8 cellular contexts compared by ENCODE assay signal in genomic region chr1:153945795-153946621, GRCh38. TPM values are rescaled to one million over a fixed set of nuclear protein-coding genes. Genes with fewer than 3 reads are reported as not detected.
DNase-seq lines count a peak whose midpoint lies in the region; ATAC-seq and TF ChIP-seq lines count a peak whose summit lies in the region.

No MANE protein-coding gene starts in this region.

- H3K4me2 ChIP-seq in BLaER1 treated with 17β-estradiol and CSF1 and Interleukin-3, amounts not matched to agents 10 nM and 100 nM = peak overlapping the region; percentile 96 to 99 (median 98)

- TF ChIP-seq CTCF in fibroblast of mammary gland (conservative IDR thresholded peaks at IDR 0.05; ENCODE audit: control insufficient read depth, insufficient read depth, low read depth, low read length) = no peak
- TF ChIP-seq CTCF in nephron progenitor cell (IDR thresholded peaks at IDR 0.05) = no peak

- peak overlapping the region; percentile 98 to 100 (median 100) for H3K27ac ChIP-seq in BLaER1 treated with 17β-estradiol and CSF1 and Interleukin-3, amounts not matched to agents 10 nM and 100 nM
- H3K27ac ChIP-seq in stomach smooth muscle (ENCODE audit: low read length) = peak overlapping the region; percentile 90

- no peaks in the 10 kb centered on the region for H3K9me3 ChIP-seq in BLaER1 treated with 17β-estradiol and CSF1 and Interleukin-3, amounts not matched to agents 10 nM and 100 nM (replicated peaks in 1 of 11)
- no peaks in the 10 kb centered on the region for H3K9me3 ChIP-seq in stomach smooth muscle (ENCODE audit: control insufficient read depth in 2 of 2, low read length in 2 of 2)

- H3K4me1 Mint-ChIP-seq in activated T-helper 1 cell treated with anti-CD3 and anti-CD28 coated beads, Interleukin-12 subunit alpha, Interleukin-12 subunit beta, Interleukin-2, Interleukin-4 antibody, amounts not matched to agents 30 ng/mL and 10 ng/mL and 1 ng/mL, durations not matched to agents 14 hours and 24 hours and 36 hours (ENCODE audit: low read depth) = peaks cover 35% of the 10 kb centered on the region
- peaks cover 36% of the 10 kb centered on the region for H3K4me1 Mint-ChIP-seq in nephron progenitor cell

- H3K27ac Mint-ChIP-seq in activated T-helper 1 cell treated with anti-CD3 and anti-CD28 coated beads, Interleukin-12 subunit alpha, Interleukin-12 subunit beta, Interleukin-2, Interleukin-4 antibody, amounts not matched to agents 30 ng/mL and 10 ng/mL and 1 ng/mL, durations not matched to agents 14 hours and 24 hours and 36 hours = peak overlapping the region; percentile 97
- H3K27ac Mint-ChIP-seq in nephron progenitor cell = peak overlapping the region; percentile 88

- peaks cover 42 to 81% (median 69%) of the 10 kb centered on the region in 10 experiments for H3K4me1 ChIP-seq in BLaER1 treated with 17β-estradiol and CSF1 and Interleukin-3, amounts not matched to agents 10 nM and 100 nM
- peaks cover 18% of the 10 kb centered on the region for H3K4me1 ChIP-seq in stomach smooth muscle (ENCODE audit: control insufficient read depth, insufficient read depth, low read length)

- peak; percentile 59 for ATAC-seq in HG03280 (IDR thresholded peaks at IDR 0.05; ENCODE audit: unreplicated experiment)

- peaks cover 0 to 39% (median 18%) of the 10 kb centered on the region in 11 experiments; a peak in 14 of 22 replicates for H4K20me1 ChIP-seq in BLaER1 treated with 17β-estradiol and CSF1 and Interleukin-3, amounts not matched to agents 10 nM and 100 nM

- DNase-seq in OCI-M1 (lab: John Stamatoyannopoulos, UW) (peak; percentile 78), fibroblast of mammary gland (ENCODE audit: low read depth) (peak; percentile 69), nephron progenitor cell (peak; percentile 62)
- peak; percentile 63 for DNase-seq in activated T-helper 1 cell treated with anti-CD3 and anti-CD28 coated beads, Interleukin-12 subunit alpha, Interleukin-12 subunit beta, Interleukin-2, Interleukin-4 antibody, amounts not matched to agents 30 ng/mL and 10 ng/mL and 1 ng/mL, durations not matched to agents 14 hours and 24 hours and 36 hours (ENCODE audit: low spot score)

- intact Hi-C loops in activated T-helper 1 cell treated with anti-CD3 and anti-CD28 coated beads, Interleukin-12 subunit alpha, Interleukin-12 subunit beta, Interleukin-2, Interleukin-4 antibody, amounts not matched to agents 30 ng/mL and 10 ng/mL and 1 ng/mL, durations not matched to agents 14 hours and 24 hours and 36 hours (cut with micrococcal nuclease) = loop anchor here (1.0 to 5.0 kb wide), 11 partner anchors 12 to 149 kb away; partner anchors contain the start of genes CREB3L4, CRTC2, JTB and RAB13

- no peaks in the 10 kb centered on the region for H3K9me3 Mint-ChIP-seq in activated T-helper 1 cell treated with anti-CD3 and anti-CD28 coated beads, Interleukin-12 subunit alpha, Interleukin-12 subunit beta, Interleukin-2, Interleukin-4 antibody, amounts not matched to agents 30 ng/mL and 10 ng/mL and 1 ng/mL, durations not matched to agents 14 hours and 24 hours and 36 hours
- no peaks in the 10 kb centered on the region for H3K9me3 Mint-ChIP-seq in nephron progenitor cell

- peaks cover 42% of the 10 kb centered on the region for H3K36me3 Mint-ChIP-seq in activated T-helper 1 cell treated with anti-CD3 and anti-CD28 coated beads, Interleukin-12 subunit alpha, Interleukin-12 subunit beta, Interleukin-2, Interleukin-4 antibody, amounts not matched to agents 30 ng/mL and 10 ng/mL and 1 ng/mL, durations not matched to agents 14 hours and 24 hours and 36 hours (ENCODE audit: low read depth)
- H3K36me3 Mint-ChIP-seq in nephron progenitor cell (ENCODE audit: low read depth) = peaks cover 17% of the 10 kb centered on the region

- H3K4me3 ChIP-seq in BLaER1 treated with 17β-estradiol and CSF1 and Interleukin-3, amounts not matched to agents 10 nM and 100 nM = peak overlapping the region; percentile 70 to 87 (median 83)
- peak overlapping the region; percentile 65 for H3K4me3 ChIP-seq in fibroblast of mammary gland (ENCODE audit: control insufficient read depth, low read depth, low read length)
- H3K4me3 ChIP-seq in stomach smooth muscle (ENCODE audit: low read length in 2 of 2) = peak overlapping the region; percentile 85 to 89

- TF ChIP-seq POLR2A in GM19099 (IDR thresholded peaks at IDR 0.05; ENCODE audit: extremely low read depth, insufficient read length, low read depth) = peak; percentile 57

- peak overlapping the region; percentile 97 to 100 (median 100) for H3K9ac ChIP-seq in BLaER1 treated with 17β-estradiol and CSF1 and Interleukin-3, amounts not matched to agents 10 nM and 100 nM
- H3K9ac ChIP-seq in stomach smooth muscle (ENCODE audit: low read length in 2 of 2) = peak overlapping the region; percentile 87 to 91

- H3K27me3 ChIP-seq in BLaER1 treated with 17β-estradiol and CSF1 and Interleukin-3, amounts not matched to agents 10 nM and 100 nM = no peaks in the 10 kb centered on the region
- no peaks in the 10 kb centered on the region for H3K27me3 ChIP-seq in stomach smooth muscle (ENCODE audit: control insufficient read depth in 1 of 2, insufficient read depth in 2 of 2, low read length in 2 of 2)

- H3K36me3 ChIP-seq in BLaER1 treated with 17β-estradiol and CSF1 and Interleukin-3, amounts not matched to agents 10 nM and 100 nM = peaks cover 64 to 74% (median 72%) of the 10 kb centered on the region in 11 experiments
- H3K36me3 ChIP-seq in stomach smooth muscle (ENCODE audit: control insufficient read depth in 2 of 2, insufficient read depth in 2 of 2, low read length in 2 of 2) = peaks cover 37 to 38% of the 10 kb centered on the region in 2 donors

- no peaks in the 10 kb centered on the region for H3K27me3 Mint-ChIP-seq in activated T-helper 1 cell treated with anti-CD3 and anti-CD28 coated beads, Interleukin-12 subunit alpha, Interleukin-12 subunit beta, Interleukin-2, Interleukin-4 antibody, amounts not matched to agents 30 ng/mL and 10 ng/mL and 1 ng/mL, durations not matched to agents 14 hours and 24 hours and 36 hours (ENCODE audit: insufficient read depth)
- no peaks in the 10 kb centered on the region for H3K27me3 Mint-ChIP-seq in nephron progenitor cell (ENCODE audit: low read depth, poor library complexity)

- H3K4me3 Mint-ChIP-seq in activated T-helper 1 cell treated with anti-CD3 and anti-CD28 coated beads, Interleukin-12 subunit alpha, Interleukin-12 subunit beta, Interleukin-2, Interleukin-4 antibody, amounts not matched to agents 30 ng/mL and 10 ng/mL and 1 ng/mL, durations not matched to agents 14 hours and 24 hours and 36 hours = peak overlapping the region; percentile 88
- H3K4me3 Mint-ChIP-seq in nephron progenitor cell = peak overlapping the region; percentile 86

RNA-seq across cellular contexts. Expression of gene DENND4B, which starts 0.5 kb away (rescaled TPM):
- total RNA-seq in activated T-helper 1 cell treated with anti-CD3 and anti-CD28 coated beads, Interleukin-12 subunit alpha, Interleukin-12 subunit beta, Interleukin-2, Interleukin-4 antibody, amounts not matched to agents 30 ng/mL and 10 ng/mL and 1 ng/mL, durations not matched to agents 14 hours and 24 hours and 36 hours = 128 and 133 TPM in 2 replicates

RNA-seq across cellular contexts. Expression of gene CRTC2, which starts 12.4 kb away (rescaled TPM):
- total RNA-seq in activated T-helper 1 cell treated with anti-CD3 and anti-CD28 coated beads, Interleukin-12 subunit alpha, Interleukin-12 subunit beta, Interleukin-2, Interleukin-4 antibody, amounts not matched to agents 30 ng/mL and 10 ng/mL and 1 ng/mL, durations not matched to agents 14 hours and 24 hours and 36 hours = 62.8 and 76.4 TPM in 2 replicates

RNA-seq across cellular contexts. Expression of gene SLC39A1, which starts 17.3 kb away (rescaled TPM):
- total RNA-seq in activated T-helper 1 cell treated with anti-CD3 and anti-CD28 coated beads, Interleukin-12 subunit alpha, Interleukin-12 subunit beta, Interleukin-2, Interleukin-4 antibody, amounts not matched to agents 30 ng/mL and 10 ng/mL and 1 ng/mL, durations not matched to agents 14 hours and 24 hours and 36 hours = 75.4 and 76.1 TPM in 2 replicates

RNA-seq across cellular contexts. Expression of gene CREB3L4, which starts 21.7 kb away (rescaled TPM):
- 8.1 and 9.8 TPM in 2 replicates for total RNA-seq in activated T-helper 1 cell treated with anti-CD3 and anti-CD28 coated beads, Interleukin-12 subunit alpha, Interleukin-12 subunit beta, Interleukin-2, Interleukin-4 antibody, amounts not matched to agents 30 ng/mL and 10 ng/mL and 1 ng/mL, durations not matched to agents 14 hours and 24 hours and 36 hours

RNA-seq across cellular contexts. Expression of gene GATAD2B, which starts 23.2 kb away (rescaled TPM):
- total RNA-seq in activated T-helper 1 cell treated with anti-CD3 and anti-CD28 coated beads, Interleukin-12 subunit alpha, Interleukin-12 subunit beta, Interleukin-2, Interleukin-4 antibody, amounts not matched to agents 30 ng/mL and 10 ng/mL and 1 ng/mL, durations not matched to agents 14 hours and 24 hours and 36 hours = 69.1 and 70.4 TPM in 2 replicates

Comparison
In these comparisons a context has a peak if more than half of its experiments do, and no peak if none do; other contexts are left out.
1. Peak in every context shown above with its lines: DNase-seq, ATAC-seq, H3K4me3 ChIP-seq and H3K27ac ChIP-seq.